15 cellular contexts compared by ENCODE assay signal in the genomic region with DNA sequence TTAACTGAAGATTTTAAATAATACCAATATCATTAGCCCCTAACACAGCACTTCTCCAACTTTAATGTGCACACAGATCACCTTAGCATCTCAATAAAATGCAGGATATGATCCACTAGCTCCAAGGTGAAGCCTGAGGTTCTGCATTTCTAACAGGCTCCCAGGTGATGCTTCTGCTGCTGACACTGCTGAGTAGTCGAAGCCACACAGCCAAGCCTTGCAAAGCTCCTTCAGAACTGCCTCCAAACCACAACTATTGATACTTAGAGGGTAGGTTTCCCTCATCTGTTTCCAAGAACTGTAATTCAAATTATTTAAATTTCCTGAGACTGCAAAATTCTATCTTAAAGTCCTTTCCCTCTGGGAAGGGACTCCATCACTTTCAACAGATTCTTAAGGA.
"Had no signal": no experiment of that assay in that cellular context is flagged by ENCODE, and none has a peak within 500 bp of the region (broad histone marks: within the 10 kb centered on the region; RNA-seq: fewer than 3 reads in every experiment).

No MANE protein-coding gene starts in this region.

- DNase-seq: activated T-cell treated with anti-CD3 and anti-CD28 coated beads, Interleukin-2, amount 50 U/mL, for 1 hour; brain microvascular endothelial cell; islet precursor cell; midbrain; psoas muscle; stomach; T-helper 9 cell had no signal

- H3K4me2 ChIP-seq: hepatocyte had no signal

- H3K4me3 ChIP-seq: coronary artery, esophagus muscularis mucosa, hepatocyte, lung, psoas muscle, right lobe of liver, SJSA1, stomach, thoracic aorta had no signal

- H3K9me3 ChIP-seq: esophagus muscularis mucosa, psoas muscle, right lobe of liver, SJSA1, stomach, thoracic aorta had no signal

- ATAC-seq: psoas muscle had no signal

- H3K27me3 Mint-ChIP-seq: central memory CD8-positive, alpha-beta T cell had no signal

- H3K27ac ChIP-seq: brain microvascular endothelial cell, coronary artery, esophagus muscularis mucosa, hepatocyte, right lobe of liver, SJSA1, thoracic aorta had no signal

- H3K4me3 Mint-ChIP-seq: central memory CD8-positive, alpha-beta T cell had no signal

- H2AFZ ChIP-seq: hepatocyte had no signal

- H3K27me3 ChIP-seq: brain microvascular endothelial cell, esophagus muscularis mucosa, hepatocyte, right lobe of liver, SJSA1, stomach had no signal

- H3K9me3 Mint-ChIP-seq: central memory CD8-positive, alpha-beta T cell had no signal

- H3K36me3 ChIP-seq: thoracic aorta had no signal
